19 cellular contexts compared by ENCODE assay signal in the genomic region with DNA sequence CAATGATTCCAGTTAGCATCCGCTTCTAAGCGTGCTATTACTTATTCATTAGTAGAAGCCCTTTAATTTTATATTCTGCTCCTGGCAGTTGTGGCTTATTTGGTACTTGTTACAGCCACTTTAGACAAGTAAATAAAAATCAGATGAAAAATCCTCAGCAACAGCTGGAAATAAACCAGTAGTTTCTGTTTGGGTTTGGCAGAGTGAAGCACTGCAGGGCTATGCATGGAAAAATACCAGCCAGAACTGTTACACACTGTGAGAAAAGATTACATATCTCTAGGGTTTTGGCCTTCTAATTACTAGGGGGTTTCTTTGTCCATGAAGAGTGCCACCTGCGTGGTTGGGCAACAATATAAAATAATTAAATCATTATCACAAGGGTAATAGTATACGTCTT.
"Had no signal": no experiment of that assay in that cellular context is flagged by ENCODE, and none has a peak within 500 bp of the region (broad histone marks: within the 10 kb centered on the region; RNA-seq: fewer than 3 reads in every experiment).

No MANE protein-coding gene starts in this region.

- H3K9me3 ChIP-seq: neutrophil, suprapubic skin had no signal

- H3K27me3 Mint-ChIP-seq: activated CD8-positive, alpha-beta T cell treated with anti-CD3 and anti-CD28 coated beads for 36 hours had no signal

- H3K27ac ChIP-seq: neutrophil, suprapubic skin had no signal

- H3K4me3 Mint-ChIP-seq: activated CD8-positive, alpha-beta T cell treated with anti-CD3 and anti-CD28 coated beads for 36 hours; natural killer cell; WTC11 had no signal

- H3K27me3 ChIP-seq: neutrophil, suprapubic skin had no signal

- DNase-seq: activated CD4-positive, alpha-beta T cell treated with anti-CD3 and anti-CD28 coated beads for 4 hours; activated CD8-positive, alpha-beta T cell treated with anti-CD3 and anti-CD28 coated beads for 36 hours; activated effector memory CD4-positive, alpha-beta T cell treated with anti-CD3 and anti-CD28 coated beads, Interleukin-2, amount 50 U/mL, for 16 hours; activated T-cell treated with anti-CD3 and anti-CD28 coated beads, Interleukin-2, amount 50 U/mL, for 48 hours; amniotic stem cell; caudate nucleus; hypothalamus; left ventricle myocardium superior; mesenchymal stem cell; natural killer cell; posterior cingulate gyrus; retina; stimulated activated CD4-positive, alpha-beta T cell treated with anti-CD3 and anti-CD28 coated beads, Interleukin-15, amount 100 ng/mL, for 24 hours; stimulated activated naive CD8-positive, alpha-beta T cell treated with anti-CD3 and anti-CD28 coated beads, Interleukin-15, Interleukin-2, amounts not matched to agents 100 U/mL and 50 U/mL, for 24 hours; trophoblast cell had no signal

- H3K4me1 Mint-ChIP-seq: natural killer cell had no signal

- H3K27ac Mint-ChIP-seq: activated CD8-positive, alpha-beta T cell treated with anti-CD3 and anti-CD28 coated beads for 36 hours; activated naive CD4-positive, alpha-beta T cell treated with anti-CD3 and anti-CD28 coated beads, Interleukin-2, amount 50 U/mL, for 72 hours; natural killer cell; WTC11 had no signal

- H3K4me3 ChIP-seq: suprapubic skin had no signal

- H3K36me3 Mint-ChIP-seq: activated naive CD4-positive, alpha-beta T cell treated with anti-CD3 and anti-CD28 coated beads, Interleukin-2, amount 50 U/mL, for 72 hours; WTC11 had no signal

- H3K36me3 ChIP-seq: neutrophil, suprapubic skin had no signal
